1 cellular context compared by ENCODE assay signal in genomic region chr7:20172736-20173334, GRCh38.
TF ChIP-seq lines count a peak whose summit lies in the region.

No MANE protein-coding gene starts in this region.

TF ChIP-seq in GM23338, 12 proteins besides CTCF, POLR2A, EP300 and RAD21 (continued from another document):
- TF ChIP-seq ZNF331 (CRISPR knock-in tag; IDR thresholded peaks at IDR 0.05; ENCODE audit: low read depth) = no peak
- no peak for TF ChIP-seq EZH2phosphoT487 (IDR thresholded peaks at IDR 0.05; ENCODE audit: unreplicated experiment)
